Comparison of ENCODE assay signal across 21 cellular contexts in genomic region chr14:26206640-26207039, GRCh38.
DNase-seq lines count a peak whose midpoint lies in the region; ATAC-seq, FAIRE-seq and TF ChIP-seq lines count a peak whose summit lies in the region.
"Had no signal": no experiment of that assay in that cellular context is flagged by ENCODE, and none has a peak within 500 bp of the region (broad histone marks: within the 10 kb centered on the region; RNA-seq: fewer than 3 reads in every experiment).

No MANE protein-coding gene starts in this region.

- no peak overlapping the region for H3T11ph ChIP-seq in H9 (ENCODE audit: low read length)

- POLR2A ChIA-PET in H1 (lab: Charles Lee; ENCODE audit: partially characterized antibody) = no interaction called here

- H4K5ac ChIP-seq in H9 (ENCODE audit: insufficient read length, low read depth, low read length) = no peak overlapping the region
- H4K5ac ChIP-seq in H1 (ENCODE audit: insufficient read length, low read depth, low read length) = no peak overlapping the region

- H3K56ac ChIP-seq in H9 (ENCODE audit: insufficient read length, low read depth, low read length) = no peak overlapping the region
- H3K56ac ChIP-seq in H1 (replicated peaks; ENCODE audit: insufficient read length, low read depth, low read length) = no peak overlapping the region

- H4K8ac ChIP-seq in H9 (replicated peaks; ENCODE audit: insufficient read length, low read depth, low read length) = no peak overlapping the region
- H4K8ac ChIP-seq in H1 (ENCODE audit: extremely low read depth, insufficient read depth, low read length) = no peak overlapping the region

- TF ChIP-seq CTCF in AG10803 (conservative IDR thresholded peaks at IDR 0.05; ENCODE audit: low read length) = peak; percentile 19
- peak; percentile 17; the same call in 1 of the 3 replicates for TF ChIP-seq CTCF in H9 (conservative IDR thresholded peaks at IDR 0.05)
- TF ChIP-seq CTCF in H1 (IDR thresholded peaks at IDR 0.05; ENCODE audit: control extremely low read depth in 1 of 3, insufficient read depth in 1 of 3, low read depth in 1 of 3, low read length in 3 of 3) = no peak; a peak in 1 of 4 replicates

- no peaks in the 10 kb centered on the region; a peak in 1 of 7 replicates for H3K36me3 Mint-ChIP-seq in H9 (ENCODE audit: insufficient read depth in 1 of 3, low read depth in 3 of 3)
- no peaks in the 10 kb centered on the region for H3K36me3 Mint-ChIP-seq in activated T-cell treated with anti-CD3 and anti-CD28 coated beads, Interleukin-2, amount 50 U/mL, for 24 hours (ENCODE audit: low read depth)

- no peak for DNase-seq in AG10803 (ENCODE audit: low read depth)
- DNase-seq in H9 = no peak
- DNase-seq in NCI-H446 (lab: John Stamatoyannopoulos, UW) = peak; percentile 39 to 66
- no peak for DNase-seq in H1 (ENCODE audit: low read depth in 1 of 2, low spot score in 2 of 2)
- DNase-seq in activated T-cell treated with anti-CD3 and anti-CD28 coated beads, Interleukin-2, amount 50 U/mL, for 48 hours = no peak
- DNase-seq in activated T-cell treated with anti-CD3 and anti-CD28 coated beads, Interleukin-2, amount 50 U/mL, for 24 hours = no peak
- DNase-seq: Calu3; CD4-positive, alpha-beta T cell; HFFc6; MG63; NCI-H1092 treated with DMSO at 0.1 percent for 48 hours; NCI-H187; NCI-H2171 treated with DMSO at 0.1 percent for 48 hours; NCI-H524 treated with DMSO at 0.1 percent for 48 hours; OCI-M1 had no signal

- H3K9ac ChIP-seq in H9 (ENCODE audit: extremely low read depth, insufficient read length, low read length) (no peak overlapping the region), H1 (replicated peaks in 1 of 4; ENCODE audit: extremely low read depth in 1 of 4, low read depth in 3 of 4, low read length in 3 of 4) (no peak overlapping the region)

- no peak overlapping the region for H3K27ac ChIP-seq in H9 (ENCODE audit: insufficient read length, low read depth, low read length)
- no peak overlapping the region for H3K27ac ChIP-seq in H1 (ENCODE audit: low read depth, low read length)
- H3K27ac ChIP-seq: RWPE1, SK-N-MC had no signal

- H2BK5ac ChIP-seq in H9 (ENCODE audit: insufficient read length, low read length) = no peak overlapping the region
- H2BK5ac ChIP-seq in H1 (ENCODE audit: low read depth, low read length) = no peak overlapping the region

- peaks cover 52% of the 10 kb centered on the region for H3K27me3 Mint-ChIP-seq in H9 (ENCODE audit: low read depth)
- H3K27me3 Mint-ChIP-seq in activated T-cell treated with anti-CD3 and anti-CD28 coated beads, Interleukin-2, amount 50 U/mL, for 24 hours = peaks cover 19% of the 10 kb centered on the region

- no peak for TF ChIP-seq EP300 in H1 (IDR thresholded peaks at IDR 0.05; ENCODE audit: borderline replicate concordance in 1 of 2, low read depth in 2 of 2, low read length in 2 of 2)

- H2BK12ac ChIP-seq in H9 (ENCODE audit: insufficient read length, low read depth, low read length) (no peak overlapping the region), H1 (ENCODE audit: low read depth, low read length) (no peak overlapping the region)

- H2AK5ac ChIP-seq in H9 (ENCODE audit: insufficient read length, low read length) = no peak overlapping the region
- H2AK5ac ChIP-seq in H1 (ENCODE audit: low read depth, low read length) = no peak overlapping the region

- H2BK15ac ChIP-seq in H9 (ENCODE audit: low read depth, low read length) (no peak overlapping the region), H1 (ENCODE audit: low read length) (no peak overlapping the region)

- H3K9me3 ChIP-seq in H9 (ENCODE audit: control insufficient read depth, low read depth, low read length) (no peaks in the 10 kb centered on the region), H1 (ENCODE audit: insufficient read depth in 2 of 2, low read depth in 1 of 2, low read length in 1 of 2) (no peaks in the 10 kb centered on the region)
- H3K9me3 ChIP-seq: MG63 had no signal

- no peak for FAIRE-seq in H1 (lab: Jason Lieb, UNC)
- FAIRE-seq: K562 had no signal

- H3K14ac ChIP-seq in H9 (ENCODE audit: insufficient read depth, low read length) (no peak overlapping the region), H1 (ENCODE audit: insufficient read length) (no peak overlapping the region)

- no peak overlapping the region for H3K4ac ChIP-seq in H9 (ENCODE audit: low read depth, low read length)
- H3K4ac ChIP-seq in H1 (replicated peaks; ENCODE audit: insufficient read length, low read depth, low read length) = no peak overlapping the region

- no peak overlapping the region for H4K91ac ChIP-seq in H9 (ENCODE audit: insufficient read length, low read depth, low read length)
- no peak overlapping the region for H4K91ac ChIP-seq in H1 (replicated peaks; ENCODE audit: insufficient read length, low read length)

- H2AFZ ChIP-seq in H9 (ENCODE audit: low read length) = no peak overlapping the region
- no peak overlapping the region for H2AFZ ChIP-seq in H1 (ENCODE audit: low read length)
- H2AFZ ChIP-seq: GM23338 had no signal

- H3K4me3 Mint-ChIP-seq in H9 = no peak overlapping the region
- no peak overlapping the region for H3K4me3 Mint-ChIP-seq in activated T-cell treated with anti-CD3 and anti-CD28 coated beads, Interleukin-2, amount 50 U/mL, for 24 hours
- H3K4me3 Mint-ChIP-seq: CD4-positive, alpha-beta T cell; GM23338; HFFc6 had no signal

- ATAC-seq in HG03439 (IDR thresholded peaks at IDR 0.05; ENCODE audit: unreplicated experiment) = no peak
- no peak for ATAC-seq in HG03457 (IDR thresholded peaks at IDR 0.05; ENCODE audit: unreplicated experiment)
- ATAC-seq: GM23338, K562 had no signal

- no peaks in the 10 kb centered on the region; the same call in 1 of the 2 replicates for H3K27me3 ChIP-seq in H9 (ENCODE audit: insufficient read depth, low read length)
- peaks cover 0 to 18% (median 5%) of the 10 kb centered on the region in 4 experiments; a peak in 3 of 7 replicates for H3K27me3 ChIP-seq in H1 (replicated peaks in 1 of 4; ENCODE audit: control insufficient read depth in 3 of 4, extremely low read depth in 1 of 4, insufficient read depth in 3 of 4, low read length in 3 of 4)
- H3K27me3 ChIP-seq: MG63 had no signal

- CTCF ChIA-PET in H1 (lab: Charles Lee; ENCODE audit: partially characterized antibody) = no interaction called here

- WGBS in H9 (ENCODE audit: extremely low coverage, insufficient read length, low lambda C conversion rate) = no CpG with 5 or more reads among the region's 2 CpGs
- WGBS in H1 (ENCODE audit: extremely low coverage in 1 of 2, insufficient coverage in 1 of 2, insufficient read length in 1 of 2, insufficient replicate concordance in 2 of 2, low coverage in 1 of 2, low lambda C conversion rate in 2 of 2, missing lambda C conversion rate in 1 of 2), 2 experiments = 56% methylated on average over 2 of the region's 2 CpGs; no CpG with 5 or more reads in 1 of the 2 experiments

- H2BK120ac ChIP-seq in H9 (ENCODE audit: low read depth, low read length, poor library complexity, severe bottlenecking) (no peak overlapping the region), H1 (replicated peaks; ENCODE audit: low read depth, low read length) (no peak overlapping the region)

- H4K20me1 ChIP-seq in H9 (ENCODE audit: control insufficient read depth, insufficient read depth, insufficient read length) = no peaks in the 10 kb centered on the region
- peaks cover 0 to 1% of the 10 kb centered on the region in 2 experiments for H4K20me1 ChIP-seq in H1 (replicated peaks in 1 of 2; ENCODE audit: control insufficient read depth in 1 of 2, insufficient read depth in 2 of 2, low read length in 2 of 2)

- TF ChIP-seq RAD21 in H1 (IDR thresholded peaks at IDR 0.05 in 1 of 2, conservative IDR thresholded peaks at IDR 0.05 in 1 of 2; ENCODE audit: low read depth in 2 of 2, low read length in 2 of 2) = peak; percentile 25 to 40

- no peaks in the 10 kb centered on the region; a peak in 1 of 5 replicates for H3K9me3 Mint-ChIP-seq in H9
- peaks cover 9% of the 10 kb centered on the region for H3K9me3 Mint-ChIP-seq in activated T-cell treated with anti-CD3 and anti-CD28 coated beads, Interleukin-2, amount 50 U/mL, for 24 hours
- H3K9me3 Mint-ChIP-seq: CD4-positive, alpha-beta T cell; GM23338 had no signal

- no peak overlapping the region for H3K4me2 ChIP-seq in H9 (ENCODE audit: insufficient read depth, insufficient read length, low read length)
- H3K4me2 ChIP-seq in H1 (ENCODE audit: insufficient read depth in 1 of 2, low read depth in 2 of 2, low read length in 2 of 2) = no peak overlapping the region
- H3K4me2 ChIP-seq: GM23338 had no signal

- H3K4me3 ChIP-seq in AG10803 (ENCODE audit: low read length) (no peak overlapping the region), H1 (ENCODE audit: extremely low read depth in 1 of 4, insufficient read depth in 2 of 4, low read depth in 3 of 4, low read length in 4 of 4) (no peak overlapping the region)
- H3K4me3 ChIP-seq: GM23338, K562, MG63, SK-N-MC had no signal

- H3K23ac ChIP-seq in H9 (ENCODE audit: insufficient read length, low read depth, low read length) (no peak overlapping the region), H1 (ENCODE audit: insufficient read length) (no peak overlapping the region)

- no peaks in the 10 kb centered on the region for H3K36me3 ChIP-seq in H1 (ENCODE audit: control insufficient read depth in 2 of 4, insufficient read depth in 4 of 4, low read length in 3 of 4)
- H3K36me3 ChIP-seq: MG63 had no signal

- H3K23me2 ChIP-seq in H9 (ENCODE audit: insufficient read length, low read depth, low read length, poor library complexity, severe bottlenecking) (peaks cover 8% of the 10 kb centered on the region), H1 (ENCODE audit: low read depth, low read length) (no peaks in the 10 kb centered on the region)

- peaks cover 13 to 21% of the 10 kb centered on the region in 2 experiments for H3K4me1 Mint-ChIP-seq in H9
- peaks cover 1% of the 10 kb centered on the region for H3K4me1 Mint-ChIP-seq in activated T-cell treated with anti-CD3 and anti-CD28 coated beads, Interleukin-2, amount 50 U/mL, for 24 hours (ENCODE audit: low read depth)

- no peaks in the 10 kb centered on the region for H3K79me2 ChIP-seq in H9 (ENCODE audit: insufficient read depth, low read length)
- no peaks in the 10 kb centered on the region for H3K79me2 ChIP-seq in H1 (ENCODE audit: control insufficient read depth in 1 of 2, insufficient read depth in 2 of 2, low read length in 2 of 2)

- H2BK20ac ChIP-seq in H9 (ENCODE audit: low read depth, low read length, poor library complexity, severe bottlenecking) (no peak overlapping the region), H1 (ENCODE audit: low read length) (no peak overlapping the region)

- H3K18ac ChIP-seq in H9 (ENCODE audit: insufficient read length, low read depth, low read length) (no peak overlapping the region), H1 (ENCODE audit: extremely low read depth, low read length) (no peak overlapping the region)

- H3K79me1 ChIP-seq in H9 (ENCODE audit: insufficient read depth, low read depth, low read length, poor library complexity, severe bottlenecking) (no peaks in the 10 kb centered on the region), H1 (ENCODE audit: low read depth, low read length) (no peaks in the 10 kb centered on the region)

- H3K27ac Mint-ChIP-seq in H9 = no peak overlapping the region
- H3K27ac Mint-ChIP-seq in activated T-cell treated with anti-CD3 and anti-CD28 coated beads, Interleukin-2, amount 50 U/mL, for 24 hours = no peak overlapping the region
- H3K27ac Mint-ChIP-seq: CD4-positive, alpha-beta T cell; GM23338; HFFc6 had no signal

- H3K4me1 ChIP-seq in H9 (ENCODE audit: insufficient read depth, low read length) = no peaks in the 10 kb centered on the region
- no peaks in the 10 kb centered on the region for H3K4me1 ChIP-seq in H1 (replicated peaks in 1 of 4; ENCODE audit: control insufficient read depth in 3 of 4, insufficient read depth in 4 of 4, low read length in 3 of 4)

- TF ChIP-seq POLR2A in H1 (IDR thresholded peaks at IDR 0.05; ENCODE audit: control extremely low read depth in 1 of 2, low read depth in 2 of 2, low read length in 2 of 2) = no peak

Comparison
In these comparisons a context has a peak if more than half of its experiments do, and no peak if none do; other contexts are left out.
1. DNase-seq: peak in NCI-H446 (2 of 2); none in AG10803 (single experiment), H9 (single experiment), H1 (0 of 2), activated T-cell treated with anti-CD3 and anti-CD28 coated beads, Interleukin-2, amount 50 U/mL, for 48 hours (0 of 2) and activated T-cell treated with anti-CD3 and anti-CD28 coated beads, Interleukin-2, amount 50 U/mL, for 24 hours (single experiment).
2. CTCF ChIP-seq: peak in AG10803 (single experiment) and H9 (single experiment); none in H1 (0 of 3).